Comparison of ENCODE assay signal across 8 cellular contexts in genomic region chr10:124417846-124418725, GRCh38. TPM values are rescaled to one million over a fixed set of nuclear protein-coding genes. Genes with fewer than 3 reads are reported as not detected.
DNase-seq lines count a peak whose midpoint lies in the region; ATAC-seq lines count a peak whose summit lies in the region.

No MANE protein-coding gene starts in this region.

- ATAC-seq in HG03064 (IDR thresholded peaks at IDR 0.05; ENCODE audit: low read depth, unreplicated experiment), result peak; percentile 19

- H3K4me1 ChIP-seq in NT2/D1 (ENCODE audit: insufficient read depth, insufficient read length), result no peaks in the 10 kb centered on the region

- peaks cover 19% of the 10 kb centered on the region for H3K36me3 ChIP-seq in NT2/D1 (ENCODE audit: insufficient read depth, insufficient read length, low read length)

- H3K9me3 ChIP-seq in NT2/D1 (ENCODE audit: insufficient read depth, low read length), result no peaks in the 10 kb centered on the region

- DNase-seq in NCI-H82 (lab: John Stamatoyannopoulos, UW) (peak; percentile 44), NCI-H82 treated with DMSO at 0.1 percent for 48 hours (lab: John Stamatoyannopoulos, UW; ENCODE audit: unreplicated experiment) (no peak), NT2/D1 (ENCODE audit: low read depth, low spot score) (no peak), fibroblast of gingiva (ENCODE audit: low read depth) (peak; percentile 60), myocyte (ENCODE audit: low read depth) (peak; percentile 70)
- DNase-seq in activated T-helper 1 cell treated with anti-CD3 and anti-CD28 coated beads, Interleukin-2, amount 50 U/mL, for 16 hours (ENCODE audit: low read depth in 1 of 2, low spot score in 1 of 2), result peak; percentile 14 to 31
- DNase-seq in stimulated activated naive CD4-positive, alpha-beta T cell (lab: John Stamatoyannopoulos, UW), result peak; percentile 10 to 55 (median 51)

- peak overlapping the region; percentile 71 for H3K4me3 ChIP-seq in NT2/D1 (ENCODE audit: insufficient read length, low read depth)

- peaks cover 19% of the 10 kb centered on the region for H3K27me3 ChIP-seq in NT2/D1 (ENCODE audit: insufficient read depth, insufficient read length)

- H3K9ac ChIP-seq in NT2/D1 (ENCODE audit: insufficient read length, low read depth), result peak overlapping the region; percentile 81

RNA-seq across cellular contexts. Expression of gene OAT, which starts 0.6 kb away (rescaled TPM):
- 62.6 and 72.4 TPM in 2 replicates for total RNA-seq in myocyte
- polyA plus RNA-seq in myocyte (2012), result 89.6 TPM

RNA-seq across cellular contexts. Expression of gene NKX1-2, which starts 31.7 kb away (rescaled TPM):
- total RNA-seq in myocyte, result not detected in 2 replicates
- not detected for polyA plus RNA-seq in myocyte (2012)

RNA-seq across cellular contexts. Expression of gene LHPP, which starts 43.5 kb away (rescaled TPM):
- 8.1 and 9.1 TPM in 2 replicates for total RNA-seq in myocyte
- 21.8 TPM for polyA plus RNA-seq in myocyte (2012)

Comparison
In these comparisons a context has a peak if more than half of its experiments do, and no peak if none do; other contexts are left out.
1. DNase-seq: peak in NCI-H82 (single experiment), activated T-helper 1 cell treated with anti-CD3 and anti-CD28 coated beads, Interleukin-2, amount 50 U/mL, for 16 hours (2 of 2), fibroblast of gingiva (single experiment), myocyte (single experiment) and stimulated activated naive CD4-positive, alpha-beta T cell (6 of 6); none in NCI-H82 treated with DMSO at 0.1 percent for 48 hours (single experiment) and NT2/D1 (single experiment).